In genomic region chr2:16382451-16382850, GRCh38 we compare ENCODE assay signal across 27 cellular contexts.
"Had no signal": no experiment of that assay in that cellular context is flagged by ENCODE, and none has a peak within 500 bp of the region (broad histone marks: within the 10 kb centered on the region; RNA-seq: fewer than 3 reads in every experiment).

No MANE protein-coding gene starts in this region.

- H3K36me3 ChIP-seq: neural progenitor cell, ovary, right lobe of liver, sigmoid colon, stomach, thoracic aorta, thyroid gland, tibial nerve, upper lobe of left lung, vagina had no signal

- H3K9me3 ChIP-seq: ovary, psoas muscle, right lobe of liver, sigmoid colon, stomach, thoracic aorta, thyroid gland, tibial nerve, upper lobe of left lung, vagina had no signal

- H3K4me1 Mint-ChIP-seq: nephron; stimulated activated effector memory CD8-positive, alpha-beta T cell treated with anti-CD3 and anti-CD28 coated beads, Interleukin-12 subunit alpha, Interleukin-12 subunit beta, amount 100 ng/mL, for 72 hours; stimulated activated naive B cell treated with anti-CD40 and anti-IgM and Interleukin-4, amounts not matched to agents 10 μg/mL and 1 μg/mL and 100 μg/mL, for 72 hours had no signal

- H3K27ac Mint-ChIP-seq: nephron; neural progenitor cell; progenitor cell of endocrine pancreas; stimulated activated effector memory CD8-positive, alpha-beta T cell treated with anti-CD3 and anti-CD28 coated beads, Interleukin-12 subunit alpha, Interleukin-12 subunit beta, amount 100 ng/mL, for 72 hours; stimulated activated naive B cell treated with anti-CD40 and anti-IgM and Interleukin-4, amounts not matched to agents 10 μg/mL and 1 μg/mL and 100 μg/mL, for 72 hours; stimulated activated naive CD8-positive, alpha-beta T cell treated with anti-CD3 and anti-CD28 coated beads, Interleukin-15, Interleukin-2, amounts not matched to agents 100 ng/mL and 50 ng/mL, for 24 hours had no signal

- H3K4me3 Mint-ChIP-seq: nephron; neural progenitor cell; stimulated activated effector memory CD8-positive, alpha-beta T cell treated with anti-CD3 and anti-CD28 coated beads, Interleukin-12 subunit alpha, Interleukin-12 subunit beta, amount 100 ng/mL, for 72 hours; stimulated activated naive B cell treated with anti-CD40 and anti-IgM and Interleukin-4, amounts not matched to agents 10 μg/mL and 1 μg/mL and 100 μg/mL, for 72 hours; stimulated activated naive CD8-positive, alpha-beta T cell treated with anti-CD3 and anti-CD28 coated beads, Interleukin-15, Interleukin-2, amounts not matched to agents 100 ng/mL and 50 ng/mL, for 24 hours had no signal

- H3K4me1 ChIP-seq: parathyroid adenoma, psoas muscle, right lobe of liver, sigmoid colon, stomach, thyroid gland, tibial nerve, upper lobe of left lung, vagina had no signal

- H3K27me3 ChIP-seq: neural progenitor cell, ovary, right lobe of liver, sigmoid colon, stomach, thyroid gland, tibial nerve, upper lobe of left lung, vagina had no signal

- H3K9me3 Mint-ChIP-seq: nephron; neural progenitor cell; stimulated activated naive B cell treated with anti-CD40 and anti-IgM and Interleukin-4, amounts not matched to agents 10 μg/mL and 1 μg/mL and 100 μg/mL, for 72 hours; stimulated activated naive CD8-positive, alpha-beta T cell treated with anti-CD3 and anti-CD28 coated beads, Interleukin-15, Interleukin-2, amounts not matched to agents 100 ng/mL and 50 ng/mL, for 24 hours had no signal

- H3K36me3 Mint-ChIP-seq: neural progenitor cell; stimulated activated effector memory CD8-positive, alpha-beta T cell treated with anti-CD3 and anti-CD28 coated beads, Interleukin-12 subunit alpha, Interleukin-12 subunit beta, amount 100 ng/mL, for 72 hours; stimulated activated naive B cell treated with anti-CD40 and anti-IgM and Interleukin-4, amounts not matched to agents 10 μg/mL and 1 μg/mL and 100 μg/mL, for 72 hours had no signal

- DNase-seq: occipital lobe; ovary; posterior cingulate gyrus; psoas muscle; right cardiac atrium; right lobe of liver; sigmoid colon; small intestine; stimulated activated CD4-positive, alpha-beta T cell treated with anti-CD3 and anti-CD28 coated beads, Interleukin-15, amount 100 ng/mL, for 24 hours; stimulated activated CD4-positive, alpha-beta T cell treated with anti-CD3 and anti-CD28 coated beads, Interleukin-2, amount 100 ng/mL, for 24 hours; stimulated activated CD4-positive, alpha-beta T cell treated with anti-CD3 and anti-CD28 coated beads, Interleukin-2, amount 100 ng/mL, for 48 hours; stimulated activated CD4-positive, alpha-beta T cell treated with anti-CD3 and anti-CD28 coated beads, Interleukin-4, amount 100 ng/mL, for 24 hours; stimulated activated naive B cell treated with anti-CD40 and anti-IgM and Interleukin-4, amounts not matched to agents 10 μg/mL and 1 μg/mL and 100 μg/mL, for 72 hours; stimulated activated naive CD4-positive, alpha-beta T cell treated with Interleukin-2 at 50 U/mL for 16 hours; stomach; thyroid gland; trophoblast cell; upper lobe of left lung had no signal

- H3K27me3 Mint-ChIP-seq: stimulated activated naive B cell treated with anti-CD40 and anti-IgM and Interleukin-4, amounts not matched to agents 10 μg/mL and 1 μg/mL and 100 μg/mL, for 72 hours had no signal

- H3K4me3 ChIP-seq: neural progenitor cell, ovary, psoas muscle, right lobe of liver, sigmoid colon, stomach, thoracic aorta, thyroid gland, tibial nerve, upper lobe of left lung, vagina had no signal
